1 cellular context compared by ENCODE assay signal in the genomic region with DNA sequence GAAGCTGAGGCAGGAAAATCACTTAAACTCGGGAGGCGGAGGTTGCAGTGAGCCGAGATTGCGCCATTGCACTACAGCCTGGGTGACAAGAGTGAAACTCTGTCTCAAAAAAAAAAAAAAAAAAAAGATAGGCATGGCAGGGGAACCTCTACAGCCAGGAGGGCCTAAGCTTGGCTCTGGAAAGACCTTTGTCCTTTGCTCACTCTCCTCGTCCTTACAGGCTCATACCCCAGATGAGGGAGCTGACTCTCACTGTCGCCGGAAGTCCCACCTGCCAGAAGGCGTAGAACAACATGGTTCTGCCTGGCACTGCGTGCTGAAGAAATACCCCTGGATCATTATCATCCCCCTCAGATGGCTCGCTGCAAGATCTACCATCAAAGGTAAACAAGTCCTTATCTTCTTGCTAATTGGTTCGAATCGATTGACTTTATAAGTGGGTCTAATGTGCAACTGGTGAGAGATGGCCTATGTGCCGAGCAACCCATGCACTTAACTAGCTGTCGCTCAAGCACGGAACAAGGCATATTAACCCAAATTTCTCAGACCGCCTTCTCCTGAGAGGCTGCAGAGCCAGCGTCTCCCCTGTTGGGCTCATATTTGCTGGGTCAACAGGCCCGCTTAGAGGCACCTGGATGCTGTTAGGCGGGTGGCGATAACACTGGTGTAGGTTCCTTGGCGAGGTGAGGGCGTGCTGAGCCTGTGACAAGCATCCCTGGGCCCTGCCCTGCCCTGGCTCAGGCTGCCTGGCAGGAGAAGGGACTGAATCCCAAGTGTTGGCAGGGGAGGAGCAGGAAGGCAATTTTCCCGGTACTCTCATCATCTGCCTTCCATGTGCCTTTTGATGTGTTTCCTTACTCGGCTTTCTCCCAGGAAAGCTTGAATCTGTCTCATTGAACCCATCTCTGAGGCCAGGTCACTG.
TF ChIP-seq lines count a peak whose summit lies in the region.

No MANE protein-coding gene starts in this region.

TF ChIP-seq in liver, 16 proteins besides CTCF, POLR2A, EP300 and RAD21 (continued from another document):
- TF ChIP-seq, protein P1, sequence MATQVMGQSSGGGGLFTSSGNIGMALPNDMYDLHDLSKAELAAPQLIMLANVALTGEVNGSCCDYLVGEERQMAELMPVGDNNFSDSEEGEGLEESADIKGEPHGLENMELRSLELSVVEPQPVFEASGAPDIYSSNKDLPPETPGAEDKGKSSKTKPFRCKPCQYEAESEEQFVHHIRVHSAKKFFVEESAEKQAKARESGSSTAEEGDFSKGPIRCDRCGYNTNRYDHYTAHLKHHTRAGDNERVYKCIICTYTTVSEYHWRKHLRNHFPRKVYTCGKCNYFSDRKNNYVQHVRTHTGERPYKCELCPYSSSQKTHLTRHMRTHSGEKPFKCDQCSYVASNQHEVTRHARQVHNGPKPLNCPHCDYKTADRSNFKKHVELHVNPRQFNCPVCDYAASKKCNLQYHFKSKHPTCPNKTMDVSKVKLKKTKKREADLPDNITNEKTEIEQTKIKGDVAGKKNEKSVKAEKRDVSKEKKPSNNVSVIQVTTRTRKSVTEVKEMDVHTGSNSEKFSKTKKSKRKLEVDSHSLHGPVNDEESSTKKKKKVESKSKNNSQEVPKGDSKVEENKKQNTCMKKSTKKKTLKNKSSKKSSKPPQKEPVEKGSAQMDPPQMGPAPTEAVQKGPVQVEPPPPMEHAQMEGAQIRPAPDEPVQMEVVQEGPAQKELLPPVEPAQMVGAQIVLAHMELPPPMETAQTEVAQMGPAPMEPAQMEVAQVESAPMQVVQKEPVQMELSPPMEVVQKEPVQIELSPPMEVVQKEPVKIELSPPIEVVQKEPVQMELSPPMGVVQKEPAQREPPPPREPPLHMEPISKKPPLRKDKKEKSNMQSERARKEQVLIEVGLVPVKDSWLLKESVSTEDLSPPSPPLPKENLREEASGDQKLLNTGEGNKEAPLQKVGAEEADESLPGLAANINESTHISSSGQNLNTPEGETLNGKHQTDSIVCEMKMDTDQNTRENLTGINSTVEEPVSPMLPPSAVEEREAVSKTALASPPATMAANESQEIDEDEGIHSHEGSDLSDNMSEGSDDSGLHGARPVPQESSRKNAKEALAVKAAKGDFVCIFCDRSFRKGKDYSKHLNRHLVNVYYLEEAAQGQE (IDR thresholded peaks at IDR 0.05) = no peak
